ENCODE assay signal across 9 cellular contexts in genomic region chr1:246971322-246971721, GRCh38. TPM values are rescaled to one million over a fixed set of nuclear protein-coding genes. Genes with fewer than 3 reads are reported as not detected.
DNase-seq lines count a peak whose midpoint lies in the region; ATAC-seq and TF ChIP-seq lines count a peak whose summit lies in the region.
"Had no signal": no experiment of that assay in that cellular context is flagged by ENCODE, and none has a peak within 500 bp of the region (broad histone marks: within the 10 kb centered on the region; RNA-seq: fewer than 3 reads in every experiment).

No MANE protein-coding gene starts in this region.

- H3K4me2 ChIP-seq in parathyroid adenoma (ENCODE audit: low read length): no peak overlapping the region

- H3K9ac ChIP-seq in parathyroid adenoma: no peak overlapping the region

- peak; percentile 50 for DNase-seq in COR-L47 (lab: John Stamatoyannopoulos, UW)
- DNase-seq in NCI-H1417 (lab: John Stamatoyannopoulos, UW): peak; percentile 42 to 81 (median 46)
- peak; percentile 3 to 15 for DNase-seq in activated CD4-positive, alpha-beta T cell treated with anti-CD3 and anti-CD28 coated beads, Interleukin-2, amount 50 U/mL, for 4 hours
- no peak for DNase-seq in esophagus muscularis mucosa (ENCODE audit: extremely low spot score)
- DNase-seq in ecto neural progenitor cell (ENCODE audit: low spot score): no peak
- DNase-seq: naive B cell had no signal

- H3K27ac ChIP-seq in esophagus muscularis mucosa (replicated peaks in 1 of 4): no peak overlapping the region
- no peak overlapping the region for H3K27ac ChIP-seq in parathyroid adenoma

- WGBS in esophagus muscularis mucosa: 76% methylated on average over 8 of the region's 8 CpGs

- H3K27me3 ChIP-seq in esophagus muscularis mucosa (no peaks in the 10 kb centered on the region), parathyroid adenoma (ENCODE audit: control insufficient read depth, insufficient read depth, low read length) (no peaks in the 10 kb centered on the region)

- no peaks in the 10 kb centered on the region for H3K79me2 ChIP-seq in parathyroid adenoma

- TF ChIP-seq POLR2A in esophagus muscularis mucosa (IDR thresholded peaks at IDR 0.05; ENCODE audit: low read depth): no peak

- H2AFZ ChIP-seq in parathyroid adenoma: no peak overlapping the region

- peak; percentile 55 to 89 (median 58) for TF ChIP-seq CTCF in esophagus muscularis mucosa (IDR thresholded peaks at IDR 0.05)
- peak; percentile 13 for TF ChIP-seq CTCF in parathyroid adenoma (IDR thresholded peaks at IDR 0.05)

- H3K4me3 ChIP-seq in esophagus muscularis mucosa (no peak overlapping the region), parathyroid adenoma (ENCODE audit: low read depth, low read length) (no peak overlapping the region)

- no peak for TF ChIP-seq EP300 in esophagus muscularis mucosa (IDR thresholded peaks at IDR 0.05)

- no peaks in the 10 kb centered on the region for H3K4me1 ChIP-seq in esophagus muscularis mucosa
- no peaks in the 10 kb centered on the region for H3K4me1 ChIP-seq in parathyroid adenoma

- H3K9me3 ChIP-seq in esophagus muscularis mucosa (peaks cover 0 to 4% (median 0%) of the 10 kb centered on the region in 4 donors), parathyroid adenoma (ENCODE audit: control insufficient read depth, low read length) (no peaks in the 10 kb centered on the region)

- ATAC-seq in HG03039 (IDR thresholded peaks at IDR 0.05; ENCODE audit: unreplicated experiment): no peak
- ATAC-seq in HG03135 (IDR thresholded peaks at IDR 0.05; ENCODE audit: unreplicated experiment): no peak

- no peaks in the 10 kb centered on the region for H3K36me3 ChIP-seq in esophagus muscularis mucosa
- H3K36me3 ChIP-seq in parathyroid adenoma (ENCODE audit: control insufficient read depth, insufficient read depth, low read length): no peaks in the 10 kb centered on the region

- intact Hi-C loops in esophagus muscularis mucosa (cut with DNase I): no loop called here

RNA-seq across cellular contexts. Expression of gene ZNF695, which starts 36.5 kb away (rescaled TPM):
- not detected for total RNA-seq in esophagus muscularis mucosa

RNA-seq across cellular contexts. Expression of gene AHCTF1, which starts 39.6 kb away (rescaled TPM):
- total RNA-seq in esophagus muscularis mucosa: 10 to 100 TPM; 30.7 to 45.3 (median 42.0) TPM

Comparison
In these comparisons a context has a peak if more than half of its experiments do, and no peak if none do; other contexts are left out.
1. DNase-seq: peak in COR-L47 (single experiment), NCI-H1417 (3 of 3) and activated CD4-positive, alpha-beta T cell treated with anti-CD3 and anti-CD28 coated beads, Interleukin-2, amount 50 U/mL, for 4 hours (2 of 2); none in esophagus muscularis mucosa (single experiment) and ecto neural progenitor cell (single experiment).